Comparison of ENCODE assay signal across 15 cellular contexts in genomic region chr3:111738238-111738637, GRCh38.
DNase-seq lines count a peak whose midpoint lies in the region; ATAC-seq, FAIRE-seq and TF ChIP-seq lines count a peak whose summit lies in the region.
"Had no signal": no experiment of that assay in that cellular context is flagged by ENCODE, and none has a peak within 500 bp of the region (broad histone marks: within the 10 kb centered on the region; RNA-seq: fewer than 3 reads in every experiment).

No MANE protein-coding gene starts in this region.

- intact Hi-C loops in gastrocnemius medialis (cut with DNase I; ENCODE audit: low total_unique reads) = loop anchor here (5.0 kb wide), 1 partner anchor 124 kb away; no protein-coding TSS in a partner anchor

- no peak for ATAC-seq in A549
- no peak for ATAC-seq in gastrocnemius medialis
- no peak for ATAC-seq in HG03342 (IDR thresholded peaks at IDR 0.05; ENCODE audit: unreplicated experiment)

- POLR2A ChIA-PET in A549 (lab: Yijun Ruan, JAX) = interaction anchor here (0.8 to 1.8 kb wide), 6 partner anchors 23 to 122 kb away, joined by 3 to 12 read pairs (median 4); partner anchors contain the start of gene PHLDB2

- H3K4me3 ChIP-seq in A549 (no peak overlapping the region), KMS-11 (IDR thresholded peaks at IDR 0.05; ENCODE audit: insufficient read depth, low read depth, low read length) (peak overlapping the region; percentile 45), endocrine pancreas (ENCODE audit: control insufficient read depth, insufficient read depth, low read length) (peak overlapping the region; percentile 19), gastrocnemius medialis (no peak overlapping the region)
- H3K4me3 ChIP-seq: SK-N-MC had no signal

- H3K4me2 ChIP-seq in A549 (peak overlapping the region; percentile 84), KMS-11 (peak overlapping the region; percentile 99)

- peak overlapping the region; percentile 76 to 90 for H3K27ac ChIP-seq in A549
- H3K27ac ChIP-seq in KMS-11 = peak overlapping the region; percentile 29; the same call in 1 of the 2 replicates
- H3K27ac ChIP-seq in gastrocnemius medialis = peak overlapping the region; percentile 52 to 65 (median 62)
- H3K27ac ChIP-seq: SK-N-MC had no signal

- no peak for TF ChIP-seq RAD21 in A549 (conservative IDR thresholded peaks at IDR 0.05 in 1 of 2, IDR thresholded peaks at IDR 0.05 in 1 of 2)

- peaks cover 78% of the 10 kb centered on the region for H3K4me1 ChIP-seq in A549
- peaks cover 64% of the 10 kb centered on the region for H3K4me1 ChIP-seq in KMS-11 (ENCODE audit: low read depth, poor library complexity, severe bottlenecking)
- H3K4me1 ChIP-seq in endocrine pancreas (ENCODE audit: control insufficient read depth, insufficient read depth, low read length) = peaks cover 50% of the 10 kb centered on the region
- peaks cover 23 to 32% of the 10 kb centered on the region in 2 donors for H3K4me1 ChIP-seq in gastrocnemius medialis

- no peak for TF ChIP-seq EP300 in A549 (IDR thresholded peaks at IDR 0.05)

- CTCF ChIA-PET in A549 (lab: Yijun Ruan, JAX) = interaction anchor here (0.9 to 10.8 kb wide), 8 partner anchors 22 to 122 kb away, joined by 3 to 87 read pairs (median 4); partner anchors contain the start of gene PHLDB2

- TF ChIP-seq POLR2A in A549 (IDR thresholded peaks at IDR 0.05; ENCODE audit: low read length) (no peak), gastrocnemius medialis (IDR thresholded peaks at IDR 0.05) (no peak)

- no peaks in the 10 kb centered on the region for H3K79me2 ChIP-seq in KMS-11 (ENCODE audit: insufficient read depth, low read depth)

- H3K9me3 ChIP-seq in A549 (no peaks in the 10 kb centered on the region), endocrine pancreas (ENCODE audit: control insufficient read depth, low read length) (no peaks in the 10 kb centered on the region), gastrocnemius medialis (no peaks in the 10 kb centered on the region)

- DNase-seq in A549 (ENCODE audit: low read depth in 1 of 2, low spot score in 1 of 2) (no peak), gastrocnemius medialis (no peak), GM13976 (ENCODE audit: low spot score) (no peak), AG08395 (ENCODE audit: low spot score) (no peak), DMS153 treated with DMSO at 0.1 percent for 48 hours (lab: John Stamatoyannopoulos, UW; ENCODE audit: unreplicated experiment) (no peak)
- DNase-seq: activated CD4-positive, alpha-beta T cell treated with anti-CD3 and anti-CD28 coated beads, Interleukin-2, amount 50 U/mL, for 1 hour; dermis blood vessel endothelial cell; hippocampal formation; midbrain; NCI-H446; stimulated activated CD4-positive, alpha-beta T cell treated with anti-CD3 and anti-CD28 coated beads, Interleukin-12 subunit alpha, Interleukin-12 subunit beta, amount 100 ng/mL, for 4 hours had no signal

- no peak for FAIRE-seq in A549 (lab: Jason Lieb, UNC)

- in situ Hi-C loops in gastrocnemius medialis (cut with MboI; ENCODE audit: low sequenced_read_pairs in 4 of 4) = no loop called here
- in situ Hi-C loops in GM13976 (cut with MboI; ENCODE audit: low sequenced_read_pairs, unreplicated experiment) = no loop called here

- TF ChIP-seq CTCF in A549 (IDR thresholded peaks at IDR 0.05) = no peak
- TF ChIP-seq CTCF in KMS-11 (conservative IDR thresholded peaks at IDR 0.05; ENCODE audit: low read depth, low read length) = no peak
- TF ChIP-seq CTCF in gastrocnemius medialis (IDR thresholded peaks at IDR 0.05 in 4 of 5, conservative IDR thresholded peaks at IDR 0.05 in 1 of 5) = no peak
- no peak for TF ChIP-seq CTCF in GM13976 (IDR thresholded peaks at IDR 0.05; ENCODE audit: borderline replicate concordance, control extremely low read depth, extremely low read depth, insufficient read depth, missing control alignments)

- H3K9ac ChIP-seq in KMS-11 (no peak overlapping the region), endocrine pancreas (ENCODE audit: control insufficient read depth, insufficient read depth, low read length) (no peak overlapping the region)

- H3K27me3 ChIP-seq in KMS-11 (ENCODE audit: insufficient read depth, low read depth) (no peaks in the 10 kb centered on the region), endocrine pancreas (ENCODE audit: control insufficient read depth, insufficient read depth, low read length) (no peaks in the 10 kb centered on the region), gastrocnemius medialis (no peaks in the 10 kb centered on the region)

- no peaks in the 10 kb centered on the region for H4K20me1 ChIP-seq in KMS-11 (ENCODE audit: insufficient read depth)

- H3K36me3 ChIP-seq in KMS-11 (ENCODE audit: insufficient read depth) = no peaks in the 10 kb centered on the region
- H3K36me3 ChIP-seq in endocrine pancreas (ENCODE audit: control insufficient read depth, insufficient read depth, low read length) = no peaks in the 10 kb centered on the region
- H3K36me3 ChIP-seq in gastrocnemius medialis = no peaks in the 10 kb centered on the region

- H2AFZ ChIP-seq in KMS-11 (ENCODE audit: low read depth) = no peak overlapping the region

- 76% methylated on average over 1 of the region's 1 CpG for WGBS in A549 (ENCODE audit: missing lambda C conversion rate)

TF ChIP-seq in A549, 52 proteins besides CTCF, POLR2A, EP300 and RAD21:
- TF ChIP-seq, protein P1, sequence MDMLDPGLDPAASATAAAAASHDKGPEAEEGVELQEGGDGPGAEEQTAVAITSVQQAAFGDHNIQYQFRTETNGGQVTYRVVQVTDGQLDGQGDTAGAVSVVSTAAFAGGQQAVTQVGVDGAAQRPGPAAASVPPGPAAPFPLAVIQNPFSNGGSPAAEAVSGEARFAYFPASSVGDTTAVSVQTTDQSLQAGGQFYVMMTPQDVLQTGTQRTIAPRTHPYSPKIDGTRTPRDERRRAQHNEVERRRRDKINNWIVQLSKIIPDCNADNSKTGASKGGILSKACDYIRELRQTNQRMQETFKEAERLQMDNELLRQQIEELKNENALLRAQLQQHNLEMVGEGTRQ (IDR thresholded peaks at IDR 0.05) = no peak
- TF ChIP-seq NPAS2 (CRISPR knock-in tag; IDR thresholded peaks at IDR 0.05; ENCODE audit: borderline replicate concordance) (no peak), TP53 (CRISPR knock-in tag; IDR thresholded peaks at IDR 0.05) (no peak), RCOR1 (IDR thresholded peaks at IDR 0.05; ENCODE audit: low read depth, low read length) (no peak), ZFP36 (IDR thresholded peaks at IDR 0.05; ENCODE audit: borderline replicate concordance, partially characterized antibody) (no peak), ESRRA (IDR thresholded peaks at IDR 0.05; ENCODE audit: borderline replicate concordance, low read length) (no peak), EHF (CRISPR knock-in tag; IDR thresholded peaks at IDR 0.05) (no peak), SREBF2 (IDR thresholded peaks at IDR 0.05) (no peak), HEYL (CRISPR knock-in tag; IDR thresholded peaks at IDR 0.05) (no peak), RARB (CRISPR knock-in tag; IDR thresholded peaks at IDR 0.05) (no peak), KDM1A (IDR thresholded peaks at IDR 0.05; ENCODE audit: low read depth) (no peak), POLR2AphosphoS2 (conservative IDR thresholded peaks at IDR 0.05; ENCODE audit: low read length) (no peak), MYC (IDR thresholded peaks at IDR 0.05; ENCODE audit: borderline replicate concordance, low read length) (no peak), MAX (IDR thresholded peaks at IDR 0.05) (no peak), JUN (IDR thresholded peaks at IDR 0.05) (no peak), HDAC2 (IDR thresholded peaks at IDR 0.05) (no peak), CEBPB (IDR thresholded peaks at IDR 0.05) (no peak), PHF8 (IDR thresholded peaks at IDR 0.05; ENCODE audit: borderline replicate concordance, low read depth) (no peak), PBX3 (IDR thresholded peaks at IDR 0.05) (no peak)

Comparison
In these comparisons a context has a peak if more than half of its experiments do, and no peak if none do; other contexts are left out.
1. H3K27ac ChIP-seq: peak in every context shown above with its lines; median percentile 83 in A549; 62 in gastrocnemius medialis; 29 in KMS-11.
2. H3K4me3 ChIP-seq: peak in KMS-11 (single experiment) and endocrine pancreas (single experiment); none in A549 (single experiment) and gastrocnemius medialis (0 of 4).